In the genomic region with DNA sequence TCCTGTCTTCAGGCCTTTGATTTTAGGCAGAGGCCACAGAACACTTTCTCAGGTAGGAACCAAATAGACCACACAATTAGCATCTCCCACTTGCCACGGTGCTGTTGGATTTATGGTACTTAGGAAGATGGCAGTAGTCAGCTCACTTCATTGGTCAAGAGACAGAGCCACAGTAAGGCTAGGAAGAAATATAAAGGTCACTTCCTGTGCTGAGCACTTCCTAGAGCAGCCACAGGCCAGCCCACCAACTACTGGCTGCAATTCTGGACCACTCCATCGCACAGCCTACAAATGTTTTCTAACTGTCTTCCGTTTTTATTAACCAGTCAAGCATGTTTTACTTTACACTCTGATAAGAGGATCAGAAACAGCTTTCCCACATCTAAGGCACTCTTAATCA, we compare ENCODE assay signal across 19 cellular contexts. TPM values are rescaled to one million over a fixed set of nuclear protein-coding genes. Genes with fewer than 3 reads are reported as not detected.
DNase-seq lines count a peak whose midpoint lies in the region; ATAC-seq and TF ChIP-seq lines count a peak whose summit lies in the region.
"Had no signal": no experiment of that assay in that cellular context is flagged by ENCODE, and none has a peak within 500 bp of the region (broad histone marks: within the 10 kb centered on the region; RNA-seq: fewer than 3 reads in every experiment).

No MANE protein-coding gene starts in this region.

- no peaks in the 10 kb centered on the region for H4K20me1 ChIP-seq in PC-9 (ENCODE audit: insufficient read depth)
- H4K20me1 ChIP-seq in hepatocyte (ENCODE audit: insufficient read depth, poor library complexity, severe bottlenecking): peaks cover 4% of the 10 kb centered on the region

- H3K4me2 ChIP-seq in PC-9 (peak overlapping the region; percentile 56), hepatocyte (no peak overlapping the region)

- 44% methylated on average over 3 of the region's 3 CpGs for WGBS in hepatocyte (ENCODE audit: low lambda C conversion rate, missing lambda C conversion rate)

- CTCF ChIA-PET in PC-9 (lab: Charles Lee): interaction anchor here (0.7 to 1.2 kb wide), 4 partner anchors 54 to 165 kb away, joined by 3 to 4 read pairs (median 4); a partner anchor contains a TSS

- H3K27ac ChIP-seq in PC-9 (peak overlapping the region; percentile 61), hepatocyte (peak overlapping the region; percentile 1)
- H3K27ac ChIP-seq: coronary artery, upper lobe of left lung had no signal

- H3K4me3 Mint-ChIP-seq in stimulated activated effector memory CD8-positive, alpha-beta T cell treated with anti-CD3 and anti-CD28 coated beads, Interleukin-12 subunit alpha, Interleukin-12 subunit beta, amount 100 ng/mL, for 72 hours: no peak overlapping the region
- H3K4me3 Mint-ChIP-seq: activated CD4-positive, alpha-beta T cell treated with anti-CD3 and anti-CD28 coated beads, Interleukin-2, amount 10 ng/mL, durations not matched to agents 7 days and 5 days; H9 had no signal

- H3K4me1 ChIP-seq in PC-9 (replicated peaks; ENCODE audit: insufficient read depth) (peaks cover 90% of the 10 kb centered on the region), hepatocyte (ENCODE audit: insufficient read depth) (peaks cover 22% of the 10 kb centered on the region)

- TSS peak; percentile 71 for BruUV-seq in PC-9 (replicated peaks; lab: Mats Ljungman, UMichigan)

- H3K9me2 ChIP-seq in PC-9 (ENCODE audit: insufficient read depth) (no peaks in the 10 kb centered on the region), hepatocyte (replicated peaks; ENCODE audit: insufficient read depth) (no peaks in the 10 kb centered on the region)

- no peak overlapping the region for H2AFZ ChIP-seq in PC-9
- H2AFZ ChIP-seq in hepatocyte: no peak overlapping the region

- peaks cover 12% of the 10 kb centered on the region for H3K4me1 Mint-ChIP-seq in stimulated activated effector memory CD8-positive, alpha-beta T cell treated with anti-CD3 and anti-CD28 coated beads, Interleukin-12 subunit alpha, Interleukin-12 subunit beta, amount 100 ng/mL, for 72 hours

- no peaks in the 10 kb centered on the region for H3K36me3 ChIP-seq in PC-9 (ENCODE audit: low read depth)
- no peaks in the 10 kb centered on the region for H3K36me3 ChIP-seq in hepatocyte (replicated peaks; ENCODE audit: insufficient read depth, low read depth)
- H3K36me3 ChIP-seq: MG63, upper lobe of left lung had no signal

- peak overlapping the region; percentile 17 for H3K27ac Mint-ChIP-seq in stimulated activated effector memory CD8-positive, alpha-beta T cell treated with anti-CD3 and anti-CD28 coated beads, Interleukin-12 subunit alpha, Interleukin-12 subunit beta, amount 100 ng/mL, for 72 hours
- H3K27ac Mint-ChIP-seq: activated CD4-positive, alpha-beta T cell treated with anti-CD3 and anti-CD28 coated beads, Interleukin-2, amount 10 ng/mL, durations not matched to agents 7 days and 5 days had no signal

- H3K9me3 ChIP-seq in PC-9 (ENCODE audit: insufficient read depth, low read depth): no peaks in the 10 kb centered on the region
- H3K9me3 ChIP-seq in hepatocyte (ENCODE audit: low read depth): no peaks in the 10 kb centered on the region
- H3K9me3 ChIP-seq: MG63, upper lobe of left lung had no signal

- H3K36me3 Mint-ChIP-seq in stimulated activated effector memory CD8-positive, alpha-beta T cell treated with anti-CD3 and anti-CD28 coated beads, Interleukin-12 subunit alpha, Interleukin-12 subunit beta, amount 100 ng/mL, for 72 hours: no peaks in the 10 kb centered on the region
- H3K36me3 Mint-ChIP-seq: natural killer cell treated with Interleukin-12 subunit alpha and Interleukin-12 subunit beta and Interleukin-15 and Interleukin-18, amount 100 ng/mL, for 72 hours had no signal

- DNase-seq in PC-9: no peak
- DNase-seq in hepatocyte (ENCODE audit: low spot score): no peak
- no peak for DNase-seq in stimulated activated effector memory CD8-positive, alpha-beta T cell treated with anti-CD3 and anti-CD28 coated beads, Interleukin-12 subunit alpha, Interleukin-12 subunit beta, amount 100 ng/mL, for 72 hours (ENCODE audit: low spot score in 2 of 2)
- DNase-seq in stimulated activated CD4-positive, alpha-beta T cell treated with anti-CD3 and anti-CD28 coated beads, Interleukin-15, amount 100 ng/mL, for 24 hours: no peak
- DNase-seq in NCI-H446 (lab: John Stamatoyannopoulos, UW): no peak
- DNase-seq in NCI-H1417 treated with DMSO at 0.1 percent for 48 hours (lab: John Stamatoyannopoulos, UW): no peak
- DNase-seq: activated CD4-positive, alpha-beta T cell treated with anti-CD3 and anti-CD28 coated beads, Interleukin-2, amount 10 ng/mL, durations not matched to agents 7 days and 5 days; activated naive CD4-positive, alpha-beta T cell treated with Interleukin-2 at 50 U/mL for 16 hours; H9; NCI-H2081 treated with DMSO at 0.1 percent for 48 hours; NCI-H526 treated with DMSO at 0.1 percent for 48 hours; stimulated activated CD4-positive, alpha-beta T cell treated with anti-CD3 and anti-CD28 coated beads, Interleukin-12 subunit alpha, Interleukin-12 subunit beta, amount 100 ng/mL, for 4 hours; stimulated activated naive CD4-positive, alpha-beta T cell treated with Interleukin-2 at 50 U/mL for 16 hours; upper lobe of left lung had no signal

- H3K9me3 Mint-ChIP-seq in stimulated activated effector memory CD8-positive, alpha-beta T cell treated with anti-CD3 and anti-CD28 coated beads, Interleukin-12 subunit alpha, Interleukin-12 subunit beta, amount 100 ng/mL, for 72 hours: no peaks in the 10 kb centered on the region
- H3K9me3 Mint-ChIP-seq: activated CD4-positive, alpha-beta T cell treated with anti-CD3 and anti-CD28 coated beads, Interleukin-2, amount 10 ng/mL, durations not matched to agents 7 days and 5 days; H9; natural killer cell treated with Interleukin-12 subunit alpha and Interleukin-12 subunit beta and Interleukin-15 and Interleukin-18, amount 100 ng/mL, for 72 hours had no signal

- H3K79me2 ChIP-seq in PC-9 (ENCODE audit: low read depth): peaks cover 86% of the 10 kb centered on the region
- H3K79me2 ChIP-seq in hepatocyte: peaks cover 56% of the 10 kb centered on the region

- POLR2A ChIA-PET in PC-9 (lab: Charles Lee; ENCODE audit: unreplicated experiment): interaction anchor here (0.6 to 0.7 kb wide), 4 partner anchors 27 to 247 kb away, joined by 3 to 6 read pairs (median 4); no protein-coding TSS in a partner anchor

- no peak for TF ChIP-seq CTCF in PC-9 (conservative IDR thresholded peaks at IDR 0.05)
- no peak for TF ChIP-seq CTCF in hepatocyte (IDR thresholded peaks at IDR 0.05; ENCODE audit: poor library complexity)

- H3K27me3 ChIP-seq in PC-9 (ENCODE audit: insufficient read depth, low read depth) (no peaks in the 10 kb centered on the region), hepatocyte (no peaks in the 10 kb centered on the region)
- H3K27me3 ChIP-seq: MG63, upper lobe of left lung had no signal

- peaks cover 59% of the 10 kb centered on the region for H3F3A ChIP-seq in PC-9 (ENCODE audit: insufficient read depth, low read depth)

- intact Hi-C loops in PC-9 (cut with micrococcal nuclease; ENCODE audit: unreplicated experiment): loop anchor here (2.0 kb wide), 3 partner anchors 28 to 128 kb away; no protein-coding TSS in a partner anchor

- H3K4me3 ChIP-seq in PC-9 (no peak overlapping the region), hepatocyte (no peak overlapping the region)
- H3K4me3 ChIP-seq: coronary artery, MG63, upper lobe of left lung had no signal

- ATAC-seq in HG02642 (IDR thresholded peaks at IDR 0.05; ENCODE audit: poor library complexity, unreplicated experiment): peak; percentile 6
- no peak for ATAC-seq in stimulated activated effector memory CD8-positive, alpha-beta T cell treated with anti-CD3 and anti-CD28 coated beads, Interleukin-12 subunit alpha, Interleukin-12 subunit beta, amount 100 ng/mL, for 72 hours
- no peak for ATAC-seq in GM21381 (IDR thresholded peaks at IDR 0.05; ENCODE audit: unreplicated experiment)

RNA-seq across cellular contexts. Expression of a gene that starts 54.8 kb away (rescaled TPM):
- total RNA-seq in PC-9 (2021): 12.7 and 12.9 TPM in 2 replicates
- total RNA-seq in hepatocyte: 8.8 and 12.4 TPM in 2 replicates
- polyA plus RNA-seq in hepatocyte: 14.3 and 16.5 TPM in 2 replicates
